ENCODE assay signal across 12 cellular contexts in the genomic region with DNA sequence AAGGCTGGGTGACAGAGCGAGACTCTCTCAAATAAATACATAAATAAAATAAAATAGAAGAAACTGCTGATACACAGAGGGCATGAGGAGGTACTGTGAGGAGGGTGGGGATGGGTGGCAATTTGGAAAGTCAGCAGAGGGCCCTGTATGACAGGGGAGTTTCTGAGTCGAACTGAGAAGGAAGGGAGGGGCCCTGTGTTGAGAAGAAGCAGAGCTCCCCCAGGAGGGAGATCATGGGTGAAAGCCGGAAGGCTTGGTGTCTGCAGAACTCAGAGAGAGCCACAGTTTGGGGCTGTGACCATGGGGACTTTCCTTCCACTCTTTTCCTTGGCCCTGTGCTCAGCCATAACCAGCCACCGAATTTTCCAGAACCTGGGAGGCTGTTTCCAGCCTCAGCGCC. TPM values are rescaled to one million over a fixed set of nuclear protein-coding genes. Genes with fewer than 3 reads are reported as not detected.
A peak's percentile ranks its signal among the peaks of the same experiment; 100 is the strongest.
DNase-seq lines count a peak whose midpoint lies in the region; ATAC-seq and TF ChIP-seq lines count a peak whose summit lies in the region.
"Had no signal": no experiment of that assay in that cellular context is flagged by ENCODE, and none has a peak within 500 bp of the region (broad histone marks: within the 10 kb centered on the region; RNA-seq: fewer than 3 reads in every experiment).

No MANE protein-coding gene starts in this region.

- H3K4me3 Mint-ChIP-seq in natural killer cell (peak overlapping the region; percentile 42), CD14-positive monocyte (no peak overlapping the region)

- no peaks in the 10 kb centered on the region for H3K36me3 ChIP-seq in BE2C

- ATAC-seq in GM18867 (IDR thresholded peaks at IDR 0.05; ENCODE audit: unreplicated experiment): peak; percentile 40
- ATAC-seq in natural killer cell: peak; percentile 40 to 59 (median 58)

- H3K36me3 Mint-ChIP-seq in natural killer cell (no peaks in the 10 kb centered on the region), CD14-positive monocyte (no peaks in the 10 kb centered on the region)

- DNase-seq in BE2C (no peak), natural killer cell (no peak), SW480 (ENCODE audit: low spot score) (no peak), RKO (ENCODE audit: low spot score) (no peak), CD14-positive monocyte (ENCODE audit: low spot score) (no peak), OCI-M2 (lab: John Stamatoyannopoulos, UW; ENCODE audit: unreplicated experiment) (no peak)
- peak; percentile 38 for DNase-seq in activated effector memory CD4-positive, alpha-beta T cell treated with Interleukin-2 at 50 U/mL for 16 hours
- DNase-seq: C1 segment of cervical spinal cord, left ventricle myocardium superior, NCI-H1048, NCI-H748 treated with DMSO at 0.1 percent for 48 hours had no signal

- H3K4me1 Mint-ChIP-seq in natural killer cell (peaks cover 57 to 75% of the 10 kb centered on the region in 2 donors), CD14-positive monocyte (peaks cover 7% of the 10 kb centered on the region)

- H3K4me3 ChIP-seq in BE2C (ENCODE audit: low read depth, low read length): no peak overlapping the region

- H3K9me3 ChIP-seq in BE2C: no peaks in the 10 kb centered on the region

- TF ChIP-seq CTCF in BE2C (IDR thresholded peaks at IDR 0.05; ENCODE audit: low read depth, low read length) (peak; percentile 4; the same call in 1 of the 2 replicates), natural killer cell (IDR thresholded peaks at IDR 0.05) (no peak), CD14-positive monocyte (IDR thresholded peaks at IDR 0.05) (no peak)

- intact Hi-C loops in natural killer cell (cut with micrococcal nuclease): no loop called here
- intact Hi-C loops in CD14-positive monocyte (cut with micrococcal nuclease): no loop called here

- H3K27ac Mint-ChIP-seq in natural killer cell (peak overlapping the region; percentile 93 to 100), CD14-positive monocyte (peak overlapping the region in 1 of 7 donors; percentile 52)

- H3K9me3 Mint-ChIP-seq in natural killer cell (no peaks in the 10 kb centered on the region), CD14-positive monocyte (peaks cover 0 to 4% (median 0%) of the 10 kb centered on the region in 7 donors)

- H3K27me3 ChIP-seq in BE2C: no peaks in the 10 kb centered on the region

- H3K27me3 Mint-ChIP-seq in natural killer cell (ENCODE audit: low read depth in 2 of 2): no peaks in the 10 kb centered on the region
- peaks cover 32 to 39% (median 32%) of the 10 kb centered on the region in 3 donors for H3K27me3 Mint-ChIP-seq in CD14-positive monocyte (ENCODE audit: low read depth in 3 of 3)

- peaks cover 11% of the 10 kb centered on the region for H3K4me1 ChIP-seq in BE2C

RNA-seq across cellular contexts. Expression of a gene that starts 24.8 kb away (rescaled TPM):
- 34.8 TPM for polyA plus RNA-seq in BE2C (2012; ENCODE audit: insufficient read depth, insufficient read length, low read depth)
- total RNA-seq in natural killer cell: 10 to 100 TPM in 1 of 3 donors, 1 to 10 TPM in 2; 4.9 to 12.5 (median 9.5) TPM
- polyA plus RNA-seq in CD14-positive monocyte: not detected
